In genomic region chr15:43775411-43775965, GRCh38 we compare ENCODE assay signal across 8 cellular contexts. TPM values are rescaled to one million over a fixed set of nuclear protein-coding genes. Genes with fewer than 3 reads are reported as not detected.
DNase-seq lines count a peak whose midpoint lies in the region; ATAC-seq and TF ChIP-seq lines count a peak whose summit lies in the region.

No MANE protein-coding gene starts in this region.

- 0 out of 2 replicates have a peak, but pooled peaks cover 3% of the 10 kb centered on the region for H3K79me2 ChIP-seq in DND-41 (ENCODE audit: insufficient read depth, low read length)

- no peaks in the 10 kb centered on the region for H4K20me1 ChIP-seq in DND-41 (ENCODE audit: insufficient read depth, low read length)

- no peak for DNase-seq in DND-41
- DNase-seq in M059J (ENCODE audit: low read depth), result peak; percentile 75
- peak; percentile 46 to 51 for DNase-seq in SW 1271 (lab: John Stamatoyannopoulos, UW)
- DNase-seq in foreskin fibroblast, result peak in 1 of 2 donors; percentile 64
- peak; percentile 52 for DNase-seq in renal cortical epithelial cell (ENCODE audit: low read depth)
- DNase-seq in ureter (ENCODE audit: low spot score), result no peak
- no peak for DNase-seq in stimulated activated CD4-positive, alpha-beta T cell treated with anti-CD3 and anti-CD28 coated beads, Interleukin-1b, Interleukin-23, amount 100 ng/mL, for 48 hours
- no peak for DNase-seq in stimulated activated CD4-positive, alpha-beta T cell treated with anti-CD3 and anti-CD28 coated beads, Interleukin-4, amount 100 ng/mL, for 1 hour

- ATAC-seq in DND-41 (ENCODE audit: insufficient read depth, low read depth), result no peak

- no peaks in the 10 kb centered on the region for H3K27me3 ChIP-seq in DND-41 (ENCODE audit: insufficient read depth, low read length, poor library complexity)

- no peak overlapping the region for H3K27ac ChIP-seq in DND-41 (ENCODE audit: low read length)

- peaks cover 27% of the 10 kb centered on the region for H3K36me3 ChIP-seq in DND-41 (ENCODE audit: insufficient read depth, low read length)

- peak; percentile 40 for TF ChIP-seq CTCF in DND-41 (IDR thresholded peaks at IDR 0.05; ENCODE audit: borderline replicate concordance, extremely low read depth, low read length, poor library complexity, severe bottlenecking)
- TF ChIP-seq CTCF in foreskin fibroblast (IDR thresholded peaks at IDR 0.05; ENCODE audit: low read depth, low read length), result peak; percentile 31

- peaks cover 24% of the 10 kb centered on the region for H3K4me1 ChIP-seq in DND-41 (ENCODE audit: insufficient read depth, low read length)

- no peak overlapping the region for H3K9ac ChIP-seq in DND-41 (ENCODE audit: low read depth, low read length)

- H2AFZ ChIP-seq in DND-41 (ENCODE audit: low read depth, low read length), result no peak overlapping the region

- no peaks in the 10 kb centered on the region for H3K9me3 ChIP-seq in DND-41 (ENCODE audit: insufficient read depth, low read length, severe bottlenecking)

- H3K4me3 ChIP-seq in DND-41 (ENCODE audit: low read depth in 1 of 2, low read length in 2 of 2) (no peak overlapping the region), foreskin fibroblast (ENCODE audit: low read depth in 1 of 2, low read length in 2 of 2) (peak overlapping the region in 1 of 2 donors; percentile 80)

- no peak overlapping the region for H3K4me2 ChIP-seq in DND-41 (ENCODE audit: insufficient read depth, low read length)

RNA-seq across cellular contexts. Expression of gene ELL3, which starts 1.3 kb away (rescaled TPM):
- total RNA-seq in M059J (2014; rRNA removed; shearing (Covaris generic)), result 0.86 and 2.4 TPM in 2 replicates
- total RNA-seq in renal cortical epithelial cell (5.9 and 11.6 TPM in 2 replicates), ureter (2.9 TPM)

RNA-seq across cellular contexts. Expression of gene SERF2, which starts 16.6 kb away (rescaled TPM):
- total RNA-seq in M059J (2014; rRNA removed; shearing (Covaris generic)), result 1,074 and 1,826 TPM in 2 replicates
- total RNA-seq in renal cortical epithelial cell, result 765 and 780 TPM in 2 replicates
- 651 TPM for total RNA-seq in ureter

RNA-seq across cellular contexts. Expression of gene SERINC4, which starts 24.5 kb away (rescaled TPM):
- total RNA-seq in M059J (2014; rRNA removed; shearing (Covaris generic)), result not detected in 2 replicates
- total RNA-seq in renal cortical epithelial cell (0.05 TPM in 1 of 2 replicates, not detected in the other), ureter (0.34 TPM)

RNA-seq across cellular contexts. Expression of gene HYPK, which starts 24.9 kb away (rescaled TPM):
- 4.6 and 20.9 TPM in 2 replicates for total RNA-seq in M059J (2014; rRNA removed; shearing (Covaris generic))
- total RNA-seq in renal cortical epithelial cell (3.0 and 4.0 TPM in 2 replicates), ureter (14.3 TPM)

RNA-seq across cellular contexts. Expression of gene PDIA3, which starts 29.2 kb away (rescaled TPM):
- total RNA-seq in M059J (2014; rRNA removed; shearing (Covaris generic)), result 228 and 341 TPM in 2 replicates
- total RNA-seq in renal cortical epithelial cell, result 129 and 275 TPM in 2 replicates
- total RNA-seq in ureter, result 328 TPM

Comparison
In these comparisons a context has a peak if more than half of its experiments do, and no peak if none do; other contexts are left out.
1. DNase-seq: peak in M059J (single experiment), SW 1271 (2 of 2) and renal cortical epithelial cell (single experiment); none in DND-41 (single experiment), ureter (single experiment), stimulated activated CD4-positive, alpha-beta T cell treated with anti-CD3 and anti-CD28 coated beads, Interleukin-1b, Interleukin-23, amount 100 ng/mL, for 48 hours (single experiment) and stimulated activated CD4-positive, alpha-beta T cell treated with anti-CD3 and anti-CD28 coated beads, Interleukin-4, amount 100 ng/mL, for 1 hour (single experiment).